In genomic region chr2:62038980-62039771, GRCh38 we compare ENCODE assay signal across 8 cellular contexts.
DNase-seq lines count a peak whose midpoint lies in the region; ATAC-seq, FAIRE-seq and TF ChIP-seq lines count a peak whose summit lies in the region.

No MANE protein-coding gene starts in this region.

- no peaks in the 10 kb centered on the region for H3K79me2 ChIP-seq in PC-9 (ENCODE audit: low read depth)

- BruUV-seq in PC-9 (replicated peaks; lab: Mats Ljungman, UMichigan) = no TSS peak

- TF ChIP-seq CTCF in A549 (IDR thresholded peaks at IDR 0.05) (no peak), epithelial cell of esophagus (IDR thresholded peaks at IDR 0.05; ENCODE audit: insufficient read depth, low read depth, low read length, missing control alignments) (no peak), PC-9 (conservative IDR thresholded peaks at IDR 0.05) (no peak)

- H4K20me1 ChIP-seq in PC-9 (ENCODE audit: insufficient read depth) = no peaks in the 10 kb centered on the region

- H2AFZ ChIP-seq in PC-9 = no peak overlapping the region

- intact Hi-C loops in PC-9 (cut with micrococcal nuclease; ENCODE audit: unreplicated experiment) = no loop called here

- DNase-seq in A549 (ENCODE audit: low read depth in 1 of 2, low spot score in 1 of 2) = no peak
- DNase-seq in NOMO-1 treated with dmso at 0.1 percent for 144 hours (lab: John Stamatoyannopoulos, UW; ENCODE audit: unreplicated experiment) = peak; percentile 91
- DNase-seq in epithelial cell of esophagus (ENCODE audit: low read depth) = peak; percentile 87
- no peak for DNase-seq in PC-9
- DNase-seq in DMS153 (lab: John Stamatoyannopoulos, UW) = no peak
- no peak for DNase-seq in activated CD4-positive, CD25-positive, alpha-beta regulatory T cell treated with anti-CD3 and anti-CD28 coated beads, Interleukin-2, amount 50 U/mL, for 72 hours

- no peaks in the 10 kb centered on the region for H3K36me3 ChIP-seq in PC-9 (ENCODE audit: low read depth)

- H3K4me3 ChIP-seq in A549 = no peak overlapping the region
- no peak overlapping the region for H3K4me3 ChIP-seq in epithelial cell of esophagus (ENCODE audit: low read length)
- no peak overlapping the region for H3K4me3 ChIP-seq in PC-9

- H3K4me1 ChIP-seq in A549 (no peaks in the 10 kb centered on the region), PC-9 (replicated peaks; ENCODE audit: insufficient read depth) (peaks cover 23% of the 10 kb centered on the region)

- 90% methylated on average over 3 of the region's 3 CpGs for WGBS in A549 (ENCODE audit: missing lambda C conversion rate)

- H3K27ac ChIP-seq in A549 = no peak overlapping the region
- no peak overlapping the region for H3K27ac ChIP-seq in PC-9

- POLR2A ChIA-PET in A549 (lab: Yijun Ruan, JAX) (no interaction called here), PC-9 (lab: Charles Lee; ENCODE audit: unreplicated experiment) (no interaction called here)

- H3K4me2 ChIP-seq in A549 (no peak overlapping the region), PC-9 (no peak overlapping the region)

- H3K9me2 ChIP-seq in PC-9 (ENCODE audit: insufficient read depth) = no peaks in the 10 kb centered on the region

- peaks cover 17% of the 10 kb centered on the region for H3F3A ChIP-seq in PC-9 (ENCODE audit: insufficient read depth, low read depth)

- ATAC-seq in A549 = no peak
- ATAC-seq in GM18508 (IDR thresholded peaks at IDR 0.05; ENCODE audit: insufficient read depth, unreplicated experiment) = peak; percentile 99
- peak; percentile 100 for ATAC-seq in HG02870 (IDR thresholded peaks at IDR 0.05; ENCODE audit: unreplicated experiment)

- CTCF ChIA-PET in A549 (lab: Yijun Ruan, JAX) = interaction anchor here (0.6 to 2.2 kb wide), 3 partner anchors 44 to 1582 kb away, joined by 3 to 6 read pairs (median 3); no protein-coding TSS in a partner anchor
- CTCF ChIA-PET in PC-9 (lab: Charles Lee) = no interaction called here

- no peak for TF ChIP-seq RAD21 in A549 (conservative IDR thresholded peaks at IDR 0.05 in 1 of 2, IDR thresholded peaks at IDR 0.05 in 1 of 2)

- FAIRE-seq in A549 (lab: Jason Lieb, UNC) = peak; percentile 13

- no peak for TF ChIP-seq POLR2A in A549 (IDR thresholded peaks at IDR 0.05; ENCODE audit: low read length)

- H3K9me3 ChIP-seq in A549 (peaks cover under 1% of the 10 kb centered on the region; the same call in 2 of the 3 replicates), PC-9 (ENCODE audit: insufficient read depth, low read depth) (no peaks in the 10 kb centered on the region; the same call in 1 of the 2 replicates)

- TF ChIP-seq EP300 in A549 (IDR thresholded peaks at IDR 0.05) = no peak

- no peaks in the 10 kb centered on the region for H3K27me3 ChIP-seq in PC-9 (ENCODE audit: insufficient read depth, low read depth)

TF ChIP-seq in A549, 52 proteins besides CTCF, POLR2A, EP300 and RAD21:
- TF ChIP-seq CBX8 (IDR thresholded peaks at IDR 0.05) = no peak
- TF ChIP-seq, protein P1, sequence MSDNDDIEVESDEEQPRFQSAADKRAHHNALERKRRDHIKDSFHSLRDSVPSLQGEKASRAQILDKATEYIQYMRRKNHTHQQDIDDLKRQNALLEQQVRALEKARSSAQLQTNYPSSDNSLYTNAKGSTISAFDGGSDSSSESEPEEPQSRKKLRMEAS (IDR thresholded peaks at IDR 0.05) = no peak
- TF ChIP-seq HOXB5 (CRISPR knock-in tag; IDR thresholded peaks at IDR 0.05) = no peak
- TF ChIP-seq BHLHE40 (IDR thresholded peaks at IDR 0.05; ENCODE audit: low read depth, low read length) = no peak
- TF ChIP-seq HOXA7 (CRISPR knock-in tag; IDR thresholded peaks at IDR 0.05) = no peak
- TF ChIP-seq MYC (IDR thresholded peaks at IDR 0.05; ENCODE audit: borderline replicate concordance, low read length) = no peak
- TF ChIP-seq CHD4 (IDR thresholded peaks at IDR 0.05; ENCODE audit: borderline replicate concordance) = no peak
- TF ChIP-seq, protein P2, sequence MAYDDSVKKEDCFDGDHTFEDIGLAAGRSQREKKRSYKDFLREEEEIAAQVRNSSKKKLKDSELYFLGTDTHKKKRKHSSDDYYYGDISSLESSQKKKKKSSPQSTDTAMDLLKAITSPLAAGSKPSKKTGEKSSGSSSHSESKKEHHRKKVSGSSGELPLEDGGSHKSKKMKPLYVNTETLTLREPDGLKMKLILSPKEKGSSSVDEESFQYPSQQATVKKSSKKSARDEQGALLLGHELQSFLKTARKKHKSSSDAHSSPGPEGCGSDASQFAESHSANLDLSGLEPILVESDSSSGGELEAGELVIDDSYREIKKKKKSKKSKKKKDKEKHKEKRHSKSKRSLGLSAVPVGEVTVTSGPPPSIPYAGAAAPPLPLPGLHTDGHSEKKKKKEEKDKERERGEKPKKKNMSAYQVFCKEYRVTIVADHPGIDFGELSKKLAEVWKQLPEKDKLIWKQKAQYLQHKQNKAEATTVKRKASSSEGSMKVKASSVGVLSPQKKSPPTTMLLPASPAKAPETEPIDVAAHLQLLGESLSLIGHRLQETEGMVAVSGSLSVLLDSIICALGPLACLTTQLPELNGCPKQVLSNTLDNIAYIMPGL (CRISPR knock-in tag; IDR thresholded peaks at IDR 0.05; ENCODE audit: borderline replicate concordance) = no peak
- TF ChIP-seq, protein P3, sequence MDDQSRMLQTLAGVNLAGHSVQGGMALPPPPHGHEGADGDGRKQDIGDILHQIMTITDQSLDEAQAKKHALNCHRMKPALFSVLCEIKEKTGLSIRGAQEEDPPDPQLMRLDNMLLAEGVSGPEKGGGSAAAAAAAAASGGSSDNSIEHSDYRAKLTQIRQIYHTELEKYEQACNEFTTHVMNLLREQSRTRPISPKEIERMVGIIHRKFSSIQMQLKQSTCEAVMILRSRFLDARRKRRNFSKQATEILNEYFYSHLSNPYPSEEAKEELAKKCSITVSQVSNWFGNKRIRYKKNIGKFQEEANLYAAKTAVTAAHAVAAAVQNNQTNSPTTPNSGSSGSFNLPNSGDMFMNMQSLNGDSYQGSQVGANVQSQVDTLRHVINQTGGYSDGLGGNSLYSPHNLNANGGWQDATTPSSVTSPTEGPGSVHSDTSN (IDR thresholded peaks at IDR 0.05) = no peak
- no peak for TF ChIP-seq USF2 (IDR thresholded peaks at IDR 0.05)
- TF ChIP-seq, protein P4, sequence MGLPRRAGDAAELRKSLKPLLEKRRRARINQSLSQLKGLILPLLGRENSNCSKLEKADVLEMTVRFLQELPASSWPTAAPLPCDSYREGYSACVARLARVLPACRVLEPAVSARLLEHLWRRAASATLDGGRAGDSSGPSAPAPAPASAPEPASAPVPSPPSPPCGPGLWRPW (IDR thresholded peaks at IDR 0.05) = no peak
- no peak for TF ChIP-seq HEYL (CRISPR knock-in tag; IDR thresholded peaks at IDR 0.05)
- no peak for TF ChIP-seq POLR2AphosphoS2 (conservative IDR thresholded peaks at IDR 0.05; ENCODE audit: low read length)
- no peak for TF ChIP-seq ELK1 (IDR thresholded peaks at IDR 0.05; ENCODE audit: low read depth, low read length)
- no peak for TF ChIP-seq ZSCAN20 (CRISPR knock-in tag; IDR thresholded peaks at IDR 0.05)
- TF ChIP-seq, protein P5, sequence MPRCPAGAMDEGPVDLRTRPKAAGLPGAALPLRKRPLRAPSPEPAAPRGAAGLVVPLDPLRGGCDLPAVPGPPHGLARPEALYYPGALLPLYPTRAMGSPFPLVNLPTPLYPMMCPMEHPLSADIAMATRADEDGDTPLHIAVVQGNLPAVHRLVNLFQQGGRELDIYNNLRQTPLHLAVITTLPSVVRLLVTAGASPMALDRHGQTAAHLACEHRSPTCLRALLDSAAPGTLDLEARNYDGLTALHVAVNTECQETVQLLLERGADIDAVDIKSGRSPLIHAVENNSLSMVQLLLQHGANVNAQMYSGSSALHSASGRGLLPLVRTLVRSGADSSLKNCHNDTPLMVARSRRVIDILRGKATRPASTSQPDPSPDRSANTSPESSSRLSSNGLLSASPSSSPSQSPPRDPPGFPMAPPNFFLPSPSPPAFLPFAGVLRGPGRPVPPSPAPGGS (IDR thresholded peaks at IDR 0.05) = no peak
- TF ChIP-seq MAZ (IDR thresholded peaks at IDR 0.05; ENCODE audit: borderline replicate concordance, low read depth, low read length) = no peak
- no peak for TF ChIP-seq GATA3 (IDR thresholded peaks at IDR 0.05; ENCODE audit: borderline replicate concordance)
- TF ChIP-seq RARB (CRISPR knock-in tag; IDR thresholded peaks at IDR 0.05) = no peak
- TF ChIP-seq FOXS1 (CRISPR knock-in tag; IDR thresholded peaks at IDR 0.05) = no peak

Comparison
In these comparisons a context has a peak if more than half of its experiments do, and no peak if none do; other contexts are left out.
1. ATAC-seq: peak in GM18508 (single experiment) and HG02870 (single experiment); none in A549 (0 of 2).
2. DNase-seq: peak in NOMO-1 treated with dmso at 0.1 percent for 144 hours (single experiment) and epithelial cell of esophagus (single experiment); none in A549 (0 of 2), PC-9 (0 of 2), DMS153 (single experiment) and activated CD4-positive, CD25-positive, alpha-beta regulatory T cell treated with anti-CD3 and anti-CD28 coated beads, Interleukin-2, amount 50 U/mL, for 72 hours (single experiment).